Comparison of ENCODE assay signal across 2 cellular contexts in the genomic region with DNA sequence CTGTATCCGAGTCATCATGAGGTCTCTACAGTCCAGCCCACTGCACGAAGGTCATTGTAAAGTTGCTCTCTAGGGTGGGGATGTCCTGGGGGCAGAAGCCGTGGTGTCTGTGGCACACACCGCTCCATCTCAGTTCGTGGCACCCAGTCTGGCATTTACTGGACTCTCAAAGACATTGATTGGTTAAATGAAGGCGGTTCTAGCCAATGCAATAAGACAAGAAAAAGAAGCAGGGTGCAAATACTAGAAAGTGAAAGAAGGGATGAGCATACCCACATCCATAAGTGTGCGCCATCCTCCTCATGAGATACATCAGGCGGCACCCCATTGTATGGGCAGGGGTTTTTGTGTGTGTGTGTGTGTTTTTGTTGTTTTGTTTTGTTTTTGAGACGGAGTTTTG.
TF ChIP-seq lines count a peak whose summit lies in the region.

No MANE protein-coding gene starts in this region.

TF ChIP-seq in HEK293, 187 proteins besides CTCF, POLR2A, EP300 and RAD21:
- TF ChIP-seq ZNF747 (tag by site-specific recombination; IDR thresholded peaks at IDR 0.05): no peak
- peak; percentile 78 for TF ChIP-seq SETDB1 (IDR thresholded peaks at IDR 0.05; ENCODE audit: insufficient read length, low read length)

TF ChIP-seq in HepG2, 621 proteins besides CTCF, POLR2A, EP300 and RAD21:
- TF ChIP-seq, protein P1, sequence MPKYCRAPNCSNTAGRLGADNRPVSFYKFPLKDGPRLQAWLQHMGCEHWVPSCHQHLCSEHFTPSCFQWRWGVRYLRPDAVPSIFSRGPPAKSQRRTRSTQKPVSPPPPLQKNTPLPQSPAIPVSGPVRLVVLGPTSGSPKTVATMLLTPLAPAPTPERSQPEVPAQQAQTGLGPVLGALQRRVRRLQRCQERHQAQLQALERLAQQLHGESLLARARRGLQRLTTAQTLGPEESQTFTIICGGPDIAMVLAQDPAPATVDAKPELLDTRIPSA (CRISPR knock-in tag; IDR thresholded peaks at IDR 0.05; ENCODE audit: borderline replicate concordance): no peak
- TF ChIP-seq, protein P2, sequence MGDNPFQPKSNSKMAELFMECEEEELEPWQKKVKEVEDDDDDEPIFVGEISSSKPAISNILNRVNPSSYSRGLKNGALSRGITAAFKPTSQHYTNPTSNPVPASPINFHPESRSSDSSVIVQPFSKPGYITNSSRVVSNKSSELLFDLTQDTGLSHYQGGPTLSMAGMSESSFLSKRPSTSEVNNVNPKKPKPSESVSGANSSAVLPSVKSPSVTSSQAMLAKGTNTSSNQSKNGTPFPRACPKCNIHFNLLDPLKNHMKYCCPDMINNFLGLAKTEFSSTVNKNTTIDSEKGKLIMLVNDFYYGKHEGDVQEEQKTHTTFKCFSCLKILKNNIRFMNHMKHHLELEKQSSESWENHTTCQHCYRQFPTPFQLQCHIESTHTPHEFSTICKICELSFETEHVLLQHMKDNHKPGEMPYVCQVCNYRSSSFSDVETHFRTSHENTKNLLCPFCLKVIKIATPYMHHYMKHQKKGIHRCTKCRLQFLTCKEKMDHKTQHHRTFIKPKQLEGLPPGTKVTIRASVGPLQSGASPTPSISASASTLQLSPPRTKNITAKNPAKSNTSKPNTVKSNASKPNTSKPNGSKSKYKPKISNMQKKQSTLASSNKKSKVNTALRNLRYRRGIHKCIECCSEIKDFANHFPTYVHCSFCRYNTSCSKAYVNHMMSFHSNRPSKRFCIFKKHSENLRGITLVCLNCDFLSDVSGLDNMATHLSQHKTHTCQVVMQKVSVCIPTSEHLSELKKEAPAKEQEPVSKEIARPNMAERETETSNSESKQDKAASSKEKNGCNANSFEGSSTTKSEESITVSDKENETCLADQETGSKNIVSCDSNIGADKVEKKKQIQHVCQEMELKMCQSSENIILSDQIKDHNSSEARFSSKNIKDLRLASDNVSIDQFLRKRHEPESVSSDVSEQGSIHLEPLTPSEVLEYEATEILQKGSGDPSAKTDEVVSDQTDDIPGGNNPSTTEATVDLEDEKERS (CRISPR knock-in tag; IDR thresholded peaks at IDR 0.05): peak; percentile 21; the same call in 1 of the 2 replicates
